8 cellular contexts compared by ENCODE assay signal in genomic region chr4:184647391-184648101, GRCh38. TPM values are rescaled to one million over a fixed set of nuclear protein-coding genes. Genes with fewer than 3 reads are reported as not detected.
DNase-seq lines count a peak whose midpoint lies in the region; ATAC-seq, FAIRE-seq and TF ChIP-seq lines count a peak whose summit lies in the region.

No MANE protein-coding gene starts in this region.

- 0 out of 2 replicates have a peak overlapping the region, but pooled peaks have one; percentile 53 for H2BK12ac ChIP-seq in H1 (ENCODE audit: low read depth, low read length)

- peaks cover 3 to 48% (median 6%) of the 10 kb centered on the region in 3 donors for H3K36me3 Mint-ChIP-seq in CD8-positive, alpha-beta memory T cell

- peaks cover 13% of the 10 kb centered on the region for H3K23me2 ChIP-seq in H1 (ENCODE audit: low read depth, low read length)

- peaks cover 58 to 75% (median 70%) of the 10 kb centered on the region in 3 donors for H3K4me1 Mint-ChIP-seq in CD8-positive, alpha-beta memory T cell

- DNase-seq in CD8-positive, alpha-beta memory T cell = no peak
- DNase-seq in H1 (ENCODE audit: low read depth in 1 of 2, low spot score in 2 of 2) (no peak), osteoblast (ENCODE audit: insufficient read length, low spot score, missing footprints) (no peak), OCI-M2 (lab: John Stamatoyannopoulos, UW; ENCODE audit: unreplicated experiment) (no peak), NCI-H128 (lab: John Stamatoyannopoulos, UW; ENCODE audit: unreplicated experiment) (no peak)
- DNase-seq in activated CD4-positive, alpha-beta T cell treated with anti-CD3 and anti-CD28 coated beads for 1 hour = no peak

- H3K4ac ChIP-seq in H1 (replicated peaks; ENCODE audit: insufficient read length, low read depth, low read length) = no peak overlapping the region

- peak overlapping the region; percentile 89 for H3K4me3 ChIP-seq in CD8-positive, alpha-beta memory T cell (ENCODE audit: low read length)
- H3K4me3 ChIP-seq in OCI-LY1 (ENCODE audit: low read depth, low read length, poor library complexity, severe bottlenecking) = peak overlapping the region; percentile 84
- H3K4me3 ChIP-seq in H1 (ENCODE audit: extremely low read depth in 1 of 4, insufficient read depth in 2 of 4, low read depth in 3 of 4, low read length in 4 of 4) = peak overlapping the region; percentile 54 to 93 (median 78); a peak in 7 of 8 replicates
- peak overlapping the region; percentile 87 for H3K4me3 ChIP-seq in osteoblast (ENCODE audit: insufficient read depth, low read length)

- no peak for ATAC-seq in GM21423 (IDR thresholded peaks at IDR 0.05; ENCODE audit: unreplicated experiment)

- no peaks in the 10 kb centered on the region for H4K20me1 ChIP-seq in OCI-LY1 (ENCODE audit: insufficient read depth, low read length)
- H4K20me1 ChIP-seq in H1 (replicated peaks in 1 of 2; ENCODE audit: control insufficient read depth in 1 of 2, insufficient read depth in 2 of 2, low read length in 2 of 2) = peaks cover 0 to 9% of the 10 kb centered on the region in 2 experiments
- peaks cover 27% of the 10 kb centered on the region for H4K20me1 ChIP-seq in osteoblast (ENCODE audit: insufficient read depth, low read length)

- no peak overlapping the region for H3K14ac ChIP-seq in H1 (ENCODE audit: insufficient read length)

- H3K79me2 ChIP-seq in OCI-LY1 (ENCODE audit: insufficient read depth, low read length) (peaks cover 51% of the 10 kb centered on the region), H1 (ENCODE audit: control insufficient read depth in 1 of 2, insufficient read depth in 2 of 2, low read length in 2 of 2) (peaks cover 7 to 58% of the 10 kb centered on the region in 2 experiments), osteoblast (ENCODE audit: insufficient read depth, low read length) (peaks cover 65% of the 10 kb centered on the region)

- CTCF ChIA-PET in CD8-positive, alpha-beta memory T cell (lab: Charles Lee) = interaction anchor here (1.1 to 3.1 kb wide), 5 partner anchors 12 to 383 kb away, joined by 3 to 18 read pairs (median 9); partner anchors contain the start of gene CENPU
- CTCF ChIA-PET in H1 (lab: Charles Lee; ENCODE audit: partially characterized antibody) = interaction anchor here (0.8 to 1.8 kb wide), 2 partner anchors 39 to 81 kb away, joined by 3 to 5 read pairs; no protein-coding TSS in a partner anchor

- H3K9ac ChIP-seq in OCI-LY1 (ENCODE audit: low read length) (peak overlapping the region; percentile 98), H1 (replicated peaks in 1 of 4; ENCODE audit: extremely low read depth in 1 of 4, low read depth in 3 of 4, low read length in 3 of 4) (peak overlapping the region in 3 of 4 experiments; percentile 72 to 78 (median 72); a peak in 4 of 7 replicates)

- 64% methylated on average over 10 of the region's 10 CpGs; no CpG with 5 or more reads in 1 of the 2 experiments for WGBS in H1 (ENCODE audit: extremely low coverage in 1 of 2, insufficient coverage in 1 of 2, insufficient read length in 1 of 2, insufficient replicate concordance in 2 of 2, low coverage in 1 of 2, low lambda C conversion rate in 2 of 2, missing lambda C conversion rate in 1 of 2), 2 experiments

- H3K27ac ChIP-seq in CD8-positive, alpha-beta memory T cell (ENCODE audit: low read depth, low read length) = peak overlapping the region; percentile 82
- H3K27ac ChIP-seq in OCI-LY1 (ENCODE audit: low read depth, low read length, poor library complexity, severe bottlenecking) (peak overlapping the region; percentile 71), H1 (ENCODE audit: low read depth, low read length) (no peak overlapping the region), osteoblast (ENCODE audit: low read depth, low read length) (peak overlapping the region; percentile 51)

- H3K56ac ChIP-seq in H1 (replicated peaks; ENCODE audit: insufficient read length, low read depth, low read length) = no peak overlapping the region

- H2BK120ac ChIP-seq in H1 (replicated peaks; ENCODE audit: low read depth, low read length) = no peak overlapping the region

- no peaks in the 10 kb centered on the region for H3K9me3 Mint-ChIP-seq in CD8-positive, alpha-beta memory T cell

- H2AFZ ChIP-seq in OCI-LY1 (ENCODE audit: low read length) (no peak overlapping the region), H1 (ENCODE audit: low read length) (no peak overlapping the region), osteoblast (ENCODE audit: low read length) (no peak overlapping the region)

- no peaks in the 10 kb centered on the region for H3F3A ChIP-seq in OCI-LY1 (ENCODE audit: insufficient read depth, low read length)

- no peak overlapping the region for H3K23ac ChIP-seq in H1 (ENCODE audit: insufficient read length)

- peak overlapping the region; percentile 60; the same call in 1 of the 2 replicates for H3K18ac ChIP-seq in H1 (ENCODE audit: extremely low read depth, low read length)

- H3K9me2 ChIP-seq in OCI-LY1 (ENCODE audit: low read depth, low read length) = no peaks in the 10 kb centered on the region

- H3K27me3 ChIP-seq in CD8-positive, alpha-beta memory T cell (ENCODE audit: insufficient read depth, low read length, poor library complexity, severe bottlenecking) = no peaks in the 10 kb centered on the region
- H3K27me3 ChIP-seq in OCI-LY1 (ENCODE audit: insufficient read depth, low read length) (no peaks in the 10 kb centered on the region), H1 (replicated peaks in 1 of 4; ENCODE audit: control insufficient read depth in 3 of 4, extremely low read depth in 1 of 4, insufficient read depth in 3 of 4, low read length in 3 of 4) (no peaks in the 10 kb centered on the region), osteoblast (ENCODE audit: insufficient read depth, low read length) (no peaks in the 10 kb centered on the region)

- TF ChIP-seq RAD21 in H1 (IDR thresholded peaks at IDR 0.05 in 1 of 2, conservative IDR thresholded peaks at IDR 0.05 in 1 of 2; ENCODE audit: low read depth in 2 of 2, low read length in 2 of 2) = no peak

- FAIRE-seq in H1 (lab: Jason Lieb, UNC) = no peak

- peaks cover 50% of the 10 kb centered on the region for H3K4me1 ChIP-seq in CD8-positive, alpha-beta memory T cell (ENCODE audit: insufficient read depth, low read length)
- H3K4me1 ChIP-seq in OCI-LY1 (ENCODE audit: insufficient read depth, low read length, severe bottlenecking) = peaks cover 44% of the 10 kb centered on the region
- peaks cover 6 to 26% (median 12%) of the 10 kb centered on the region in 4 experiments for H3K4me1 ChIP-seq in H1 (replicated peaks in 1 of 4; ENCODE audit: control insufficient read depth in 3 of 4, insufficient read depth in 4 of 4, low read length in 3 of 4)
- H3K4me1 ChIP-seq in osteoblast (ENCODE audit: insufficient read depth, low read length) = peaks cover 36% of the 10 kb centered on the region

- no peak overlapping the region for H2BK5ac ChIP-seq in H1 (ENCODE audit: low read depth, low read length)

- no peak for TF ChIP-seq POLR2A in H1 (IDR thresholded peaks at IDR 0.05; ENCODE audit: control extremely low read depth in 1 of 2, low read depth in 2 of 2, low read length in 2 of 2)

- no peak overlapping the region for H2BK15ac ChIP-seq in H1 (ENCODE audit: low read length)

- TF ChIP-seq CTCF in OCI-LY1 (IDR thresholded peaks at IDR 0.05; ENCODE audit: low read length) = no peak
- TF ChIP-seq CTCF in H1 (IDR thresholded peaks at IDR 0.05; ENCODE audit: control extremely low read depth in 1 of 3, insufficient read depth in 1 of 3, low read depth in 1 of 3, low read length in 3 of 3) = no peak
- TF ChIP-seq CTCF in osteoblast (IDR thresholded peaks at IDR 0.05; ENCODE audit: extremely low read depth, low read depth, low read length) = no peak

- no peak for TF ChIP-seq EP300 in H1 (IDR thresholded peaks at IDR 0.05; ENCODE audit: borderline replicate concordance in 1 of 2, low read depth in 2 of 2, low read length in 2 of 2)

- H3K4me3 Mint-ChIP-seq in CD8-positive, alpha-beta memory T cell = peak overlapping the region; percentile 92 to 99 (median 96)

- H2BK20ac ChIP-seq in H1 (ENCODE audit: low read length) = no peak overlapping the region

- H3K79me1 ChIP-seq in H1 (ENCODE audit: low read depth, low read length) = no peaks in the 10 kb centered on the region; the same call in 1 of the 2 replicates

- H4K5ac ChIP-seq in H1 (ENCODE audit: insufficient read length, low read depth, low read length) = no peak overlapping the region

- POLR2A ChIA-PET in CD8-positive, alpha-beta memory T cell (lab: Charles Lee) = interaction anchor here (0.6 to 2.4 kb wide), 3 partner anchors 87 to 1346 kb away, joined by 3 to 16 read pairs (median 10); partner anchors contain the start of genes CENPU and IRF2
- POLR2A ChIA-PET in H1 (lab: Charles Lee; ENCODE audit: partially characterized antibody) = interaction anchor here (0.9 to 2.2 kb wide), 8 partner anchors 9 to 132 kb away, joined by 3 to 8 read pairs (median 4); no protein-coding TSS in a partner anchor

- no peaks in the 10 kb centered on the region for H3K27me3 Mint-ChIP-seq in CD8-positive, alpha-beta memory T cell

- peak overlapping the region; percentile 87 to 98 (median 95) for H3K27ac Mint-ChIP-seq in CD8-positive, alpha-beta memory T cell

- H4K91ac ChIP-seq in H1 (replicated peaks; ENCODE audit: insufficient read length, low read length) = no peak overlapping the region

- H3K4me2 ChIP-seq in OCI-LY1 (ENCODE audit: low read length) (peak overlapping the region; percentile 97), H1 (ENCODE audit: insufficient read depth in 1 of 2, low read depth in 2 of 2, low read length in 2 of 2) (peak overlapping the region; percentile 95 to 98), osteoblast (ENCODE audit: insufficient read depth, low read length) (peak overlapping the region; percentile 93)

- H2AK5ac ChIP-seq in H1 (ENCODE audit: low read depth, low read length) = no peak overlapping the region

- no peaks in the 10 kb centered on the region for H3K36me3 ChIP-seq in CD8-positive, alpha-beta memory T cell (ENCODE audit: insufficient read depth, low read length)
- H3K36me3 ChIP-seq in OCI-LY1 (ENCODE audit: insufficient read depth, low read length) = peaks cover 36% of the 10 kb centered on the region
- H3K36me3 ChIP-seq in H1 (ENCODE audit: control insufficient read depth in 2 of 4, insufficient read depth in 4 of 4, low read length in 3 of 4) = peaks cover 0 to 5% (median 0%) of the 10 kb centered on the region in 4 experiments; a peak in 1 of 8 replicates
- peaks cover 22% of the 10 kb centered on the region for H3K36me3 ChIP-seq in osteoblast (ENCODE audit: insufficient read depth, low read length)

- H3K9me3 ChIP-seq in CD8-positive, alpha-beta memory T cell (ENCODE audit: low read length) = no peaks in the 10 kb centered on the region
- H3K9me3 ChIP-seq in OCI-LY1 (ENCODE audit: low read length) = no peaks in the 10 kb centered on the region
- H3K9me3 ChIP-seq in H1 (ENCODE audit: insufficient read depth in 2 of 2, low read depth in 1 of 2, low read length in 1 of 2) = no peaks in the 10 kb centered on the region
- H3K9me3 ChIP-seq in osteoblast (ENCODE audit: low read depth, low read length) = no peaks in the 10 kb centered on the region

- no peak overlapping the region for H4K8ac ChIP-seq in H1 (ENCODE audit: extremely low read depth, insufficient read depth, low read length)

RNA-seq across cellular contexts. Expression of gene CASP3, which starts 1.7 kb away (rescaled TPM):
- total RNA-seq in CD8-positive, alpha-beta memory T cell = 10 to 100 TPM; 75.1 to 77.1 TPM
- polyA plus RNA-seq in CD8-positive, alpha-beta memory T cell = 7.1 TPM
- total RNA-seq in H1 (2021; fragmentation: NEBNext Ultra II Directional; extraction: Animal tissue kit (Norgen Biotek cat#: 25700)) = 81.1 and 82.5 TPM in 2 replicates
- polyA plus RNA-seq in H1 (2011; rRNA removed) = 15.0 and 27.8 TPM in 2 replicates
- 39.6 TPM for polyA plus RNA-seq in H1 (2011; cell fraction: cytosol; rRNA removed)
- 12.9 TPM for polyA plus RNA-seq in H1 (2011; cell fraction: nucleus; rRNA removed)
- 30.9 to 58.4 TPM (median 37.1 TPM) in 4 replicates for polyA plus RNA-seq in H1 (2012, experiment 1 of 2)
- polyA plus RNA-seq in H1 (2012, experiment 2 of 2) = 9.4 TPM
- polyA plus RNA-seq in H1 (2013, experiment 1 of 2) = 53.0 TPM
- polyA plus RNA-seq in H1 (2013, experiment 2 of 2) = 56.0 TPM
- 19.4 and 27.4 TPM in 2 replicates for polyA minus RNA-seq in H1 (2011; rRNA and poly(A)+ RNA removed)
- 14.6 TPM for polyA minus RNA-seq in H1 (2011; cell fraction: cytosol; rRNA and poly(A)+ RNA removed)
- polyA minus RNA-seq in H1 (2011; cell fraction: nucleus; rRNA and poly(A)+ RNA removed) = 15.8 TPM
- total RNA-seq in osteoblast = 56.0 and 59.4 TPM in 2 replicates

RNA-seq across cellular contexts. Expression of gene PRIMPOL, which starts 2.0 kb away (rescaled TPM):
- total RNA-seq in CD8-positive, alpha-beta memory T cell = 10 to 100 TPM; 19.0 to 20.2 TPM
- 13.8 TPM for polyA plus RNA-seq in CD8-positive, alpha-beta memory T cell
- 5.0 and 6.7 TPM in 2 replicates for total RNA-seq in H1 (2021; fragmentation: NEBNext Ultra II Directional; extraction: Animal tissue kit (Norgen Biotek cat#: 25700))
- polyA plus RNA-seq in H1 (2011; rRNA removed) = 2.7 and 4.4 TPM in 2 replicates
- polyA plus RNA-seq in H1 (2011; cell fraction: cytosol; rRNA removed) = 6.3 TPM
- 0.97 TPM for polyA plus RNA-seq in H1 (2011; cell fraction: nucleus; rRNA removed)
- polyA plus RNA-seq in H1 (2012, experiment 1 of 2) = 6.3 to 10.6 TPM (median 8.8 TPM) in 4 replicates
- 0.92 TPM for polyA plus RNA-seq in H1 (2012, experiment 2 of 2)
- 6.3 TPM for polyA plus RNA-seq in H1 (2013, experiment 1 of 2)
- polyA plus RNA-seq in H1 (2013, experiment 2 of 2) = 6.8 TPM
- polyA minus RNA-seq in H1 (2011; rRNA and poly(A)+ RNA removed) = 1.0 and 1.4 TPM in 2 replicates
- polyA minus RNA-seq in H1 (2011; cell fraction: cytosol; rRNA and poly(A)+ RNA removed) = 2.4 TPM
- polyA minus RNA-seq in H1 (2011; cell fraction: nucleus; rRNA and poly(A)+ RNA removed) = 3.3 TPM
- 15.6 and 16.6 TPM in 2 replicates for total RNA-seq in osteoblast
